Comparison of ENCODE assay signal across 33 cellular contexts in genomic region chr1:159952932-159953331, GRCh38. TPM values are rescaled to one million over a fixed set of nuclear protein-coding genes. Genes with fewer than 3 reads are reported as not detected.
"Had no signal": no experiment of that assay in that cellular context is flagged by ENCODE, and none has a peak within 500 bp of the region (broad histone marks: within the 10 kb centered on the region; RNA-seq: fewer than 3 reads in every experiment).

No MANE protein-coding gene starts in this region.

- H3K4me1 Mint-ChIP-seq: immature natural killer cell; naive B cell; natural killer cell; stimulated activated naive B cell treated with anti-CD40 and anti-IgM and Interleukin-4, amounts not matched to agents 10 μg/mL and 1 μg/mL and 100 μg/mL, for 72 hours had no signal

- H3K27ac ChIP-seq: left lung, neural progenitor cell, ovary, right atrium auricular region, right lobe of liver, suprapubic skin, thoracic aorta, tibial artery, upper lobe of right lung had no signal

- ATAC-seq: left colon; left lung; natural killer cell; right lobe of liver; stimulated activated naive B cell treated with anti-CD40 and anti-IgM and Interleukin-4, amounts not matched to agents 10 μg/mL and 1 μg/mL and 100 μg/mL, for 72 hours; stimulated activated naive CD8-positive, alpha-beta T cell treated with anti-CD3 and anti-CD28 coated beads, Interleukin-15, Interleukin-2, amounts not matched to agents 100 U/mL and 50 U/mL, for 24 hours; upper lobe of right lung had no signal

- H3K9me3 ChIP-seq: left lung, ovary, right atrium auricular region, right lobe of liver, suprapubic skin, thoracic aorta, tibial artery, upper lobe of right lung had no signal

- DNase-seq: hypothalamus; immature natural killer cell; kidney; left lung; mesendoderm; naive B cell; natural killer cell; nephron progenitor cell; ovary; right lobe of liver; stimulated activated CD4-positive, alpha-beta T cell treated with anti-CD3 and anti-CD28 coated beads, Interleukin-12 subunit alpha, Interleukin-12 subunit beta, amount 100 ng/mL, for 4 hours; stimulated activated CD4-positive, alpha-beta T cell treated with anti-CD3 and anti-CD28 coated beads, Interleukin-15, amount 100 ng/mL, for 24 hours; stimulated activated CD4-positive, alpha-beta T cell treated with anti-CD3 and anti-CD28 coated beads, Interleukin-2, amount 100 ng/mL, for 24 hours; stimulated activated CD4-positive, alpha-beta T cell treated with anti-CD3 and anti-CD28 coated beads, Interleukin-4, amount 100 ng/mL, for 1 hour; stimulated activated naive B cell treated with anti-CD40 and anti-IgM and Interleukin-4, amounts not matched to agents 10 μg/mL and 1 μg/mL and 100 μg/mL, for 72 hours; stimulated activated naive CD8-positive, alpha-beta T cell treated with anti-CD3 and anti-CD28 coated beads, Interleukin-15, Interleukin-2, amounts not matched to agents 100 U/mL and 50 U/mL, for 24 hours; trophoblast cell; upper lobe of right lung had no signal

- H3K4me3 ChIP-seq: left lung, lung, neural progenitor cell, ovary, right atrium auricular region, right lobe of liver, smooth muscle cell, suprapubic skin, thoracic aorta, tibial artery, upper lobe of right lung had no signal

- H3K27me3 ChIP-seq: neural progenitor cell, ovary, right atrium auricular region, right lobe of liver had no signal

- H3K4me2 ChIP-seq: neural progenitor cell, smooth muscle cell had no signal

- H2AFZ ChIP-seq: neural progenitor cell had no signal

- H3K36me3 ChIP-seq: left lung, neural progenitor cell, ovary, right atrium auricular region, right lobe of liver, suprapubic skin, thoracic aorta, tibial artery, upper lobe of right lung had no signal

- H3K4me1 ChIP-seq: neural progenitor cell, right lobe of liver, upper lobe of right lung had no signal

- H3K27ac Mint-ChIP-seq: immature natural killer cell; mesothelial cell of epicardium; natural killer cell; nephron progenitor cell; neural progenitor cell; progenitor cell of endocrine pancreas; stimulated activated naive B cell treated with anti-CD40 and anti-IgM and Interleukin-4, amounts not matched to agents 10 μg/mL and 1 μg/mL and 100 μg/mL, for 72 hours had no signal

- H3K36me3 Mint-ChIP-seq: immature natural killer cell; mesothelial cell of epicardium; naive B cell; natural killer cell; neural progenitor cell; stimulated activated naive B cell treated with anti-CD40 and anti-IgM and Interleukin-4, amounts not matched to agents 10 μg/mL and 1 μg/mL and 100 μg/mL, for 72 hours had no signal

- H3K9ac ChIP-seq: neural progenitor cell had no signal

- H3K9me3 Mint-ChIP-seq: immature natural killer cell; mesothelial cell of epicardium; natural killer cell; nephron progenitor cell; stimulated activated naive B cell treated with anti-CD40 and anti-IgM and Interleukin-4, amounts not matched to agents 10 μg/mL and 1 μg/mL and 100 μg/mL, for 72 hours had no signal

- H3K4me3 Mint-ChIP-seq: immature natural killer cell; mesothelial cell of epicardium; naive B cell; natural killer cell; nephron progenitor cell; neural progenitor cell; stimulated activated naive B cell treated with anti-CD40 and anti-IgM and Interleukin-4, amounts not matched to agents 10 μg/mL and 1 μg/mL and 100 μg/mL, for 72 hours had no signal

RNA-seq across cellular contexts. Expression of gene SLAMF9, which starts 1.1 kb away (rescaled TPM):
- total RNA-seq: kidney, left colon, left lung, lower leg skin, mesothelial cell of epicardium, natural killer cell, ovary, progenitor cell of endocrine pancreas, pulmonary artery endothelial cell, renal cortical epithelial cell, right atrium auricular region, skeletal muscle tissue, suprapubic skin, thoracic aorta, upper lobe of right lung had no signal

RNA-seq across cellular contexts. Expression of gene IGSF9, which starts 7.5 kb away (rescaled TPM):
- total RNA-seq: mononuclear cell, natural killer cell, pulmonary artery endothelial cell, renal cortical epithelial cell had no signal

RNA-seq across cellular contexts. Expression of gene CFAP45, which starts 53.0 kb away (rescaled TPM):
- total RNA-seq: right lobe of liver, skeletal muscle tissue had no signal
